Comparison of ENCODE assay signal across 12 cellular contexts in genomic region chr1:153626477-153626928, GRCh38. TPM values are rescaled to one million over a fixed set of nuclear protein-coding genes. Genes with fewer than 3 reads are reported as not detected.
A peak's percentile ranks its signal among the peaks of the same experiment; 100 is the strongest.
DNase-seq lines count a peak whose midpoint lies in the region; TF ChIP-seq lines count a peak whose summit lies in the region.
"Had no signal": no experiment of that assay in that cellular context is flagged by ENCODE, and none has a peak within 500 bp of the region (broad histone marks: within the 10 kb centered on the region; RNA-seq: fewer than 3 reads in every experiment).

No MANE protein-coding gene starts in this region.

- peak overlapping the region; percentile 93 for H3K4me3 Mint-ChIP-seq in Caco-2 (ENCODE audit: unreplicated experiment)
- H3K4me3 Mint-ChIP-seq: activated naive CD8-positive, alpha-beta T cell treated with anti-CD3 and anti-CD28 coated beads, Interleukin-2, amount 10 ng/mL, durations not matched to agents 7 days and 5 days had no signal

- POLR2A ChIA-PET in Caco-2 (lab: Charles Lee): interaction anchor here (0.5 to 2.4 kb wide), 15 partner anchors 9 to 111 kb away, joined by 3 to 43 read pairs (median 9); partner anchors contain the start of genes S100A14, S100A16, S100A4 and S100A6

- H3K27ac Mint-ChIP-seq in Caco-2 (ENCODE audit: unreplicated experiment): peak overlapping the region; percentile 89

- 66% methylated on average over 4 of the region's 4 CpGs for WGBS in hepatocyte (ENCODE audit: low lambda C conversion rate, missing lambda C conversion rate)
- 53 to 64% methylated on average over 4 of the region's 4 CpGs for WGBS in sigmoid colon, 2 donors

- peak overlapping the region; percentile 95 for H3K9ac ChIP-seq in adipocyte (ENCODE audit: low read length)

- H3K4me2 ChIP-seq in hepatocyte: peak overlapping the region; percentile 96

- H3K27ac ChIP-seq in hepatocyte: peak overlapping the region; percentile 96
- peak overlapping the region; percentile 83 to 94 (median 90) for H3K27ac ChIP-seq in sigmoid colon

- peaks cover 41% of the 10 kb centered on the region for H3K4me1 ChIP-seq in Caco-2
- peaks cover 77% of the 10 kb centered on the region for H3K4me1 ChIP-seq in adipocyte (ENCODE audit: control insufficient read depth, insufficient read depth, low read length)
- peaks cover 36% of the 10 kb centered on the region for H3K4me1 ChIP-seq in hepatocyte (ENCODE audit: insufficient read depth)
- peaks cover 0 to 45% (median 43%) of the 10 kb centered on the region in 4 donors for H3K4me1 ChIP-seq in sigmoid colon

- intact Hi-C loops in Caco-2 (cut with micrococcal nuclease; ENCODE audit: unreplicated experiment) (loop anchor here (2.0 kb wide), 2 partner anchors 14 to 54 kb away; partner anchors contain the start of gene S100A16), sigmoid colon (cut with DNase I) (loop anchor here (2.0 kb wide), 1 partner anchor 60 kb away; no protein-coding TSS in a partner anchor)

- peaks cover 15% of the 10 kb centered on the region for H3K79me2 ChIP-seq in hepatocyte

- H3K27me3 Mint-ChIP-seq in Caco-2 (ENCODE audit: insufficient read depth, unreplicated experiment): no peaks in the 10 kb centered on the region
- H3K27me3 Mint-ChIP-seq: activated naive CD8-positive, alpha-beta T cell treated with anti-CD3 and anti-CD28 coated beads, Interleukin-2, amount 10 ng/mL, durations not matched to agents 7 days and 5 days had no signal

- no peaks in the 10 kb centered on the region for H3K9me3 Mint-ChIP-seq in Caco-2 (ENCODE audit: unreplicated experiment)
- H3K9me3 Mint-ChIP-seq: activated naive CD8-positive, alpha-beta T cell treated with anti-CD3 and anti-CD28 coated beads, Interleukin-2, amount 10 ng/mL, durations not matched to agents 7 days and 5 days had no signal

- no peak for TF ChIP-seq POLR2A in sigmoid colon (IDR thresholded peaks at IDR 0.05)

- H3K27me3 ChIP-seq in Caco-2 (replicated peaks; ENCODE audit: control insufficient read depth, insufficient read depth, low read length) (no peaks in the 10 kb centered on the region), adipocyte (replicated peaks; ENCODE audit: control insufficient read depth, insufficient read depth, low read length) (no peaks in the 10 kb centered on the region), hepatocyte (no peaks in the 10 kb centered on the region), sigmoid colon (no peaks in the 10 kb centered on the region)

- H3K36me3 Mint-ChIP-seq in Caco-2 (ENCODE audit: insufficient read depth, unreplicated experiment): peaks cover 62% of the 10 kb centered on the region
- H3K36me3 Mint-ChIP-seq: activated naive CD8-positive, alpha-beta T cell treated with anti-CD3 and anti-CD28 coated beads, Interleukin-2, amount 10 ng/mL, durations not matched to agents 7 days and 5 days had no signal

- BruUV-seq in Caco-2 (replicated peaks; lab: Mats Ljungman, UMichigan): no TSS peak

- CTCF ChIA-PET in Caco-2 (lab: Charles Lee): interaction anchor here (1.0 to 3.1 kb wide), 15 partner anchors 9 to 149 kb away, joined by 4 to 56 read pairs (median 8); partner anchors contain the start of genes S100A14, S100A16 and SLC27A3

- H3K9me2 ChIP-seq in hepatocyte (replicated peaks; ENCODE audit: insufficient read depth): no peaks in the 10 kb centered on the region

- H3K36me3 ChIP-seq in Caco-2 (ENCODE audit: control insufficient read depth, insufficient read depth, low read length) (no peaks in the 10 kb centered on the region), adipocyte (ENCODE audit: control insufficient read depth, insufficient read depth, low read length, severe bottlenecking) (peaks cover 22% of the 10 kb centered on the region), hepatocyte (replicated peaks; ENCODE audit: insufficient read depth, low read depth) (no peaks in the 10 kb centered on the region), sigmoid colon (peaks cover 0 to 8% (median 0%) of the 10 kb centered on the region in 4 donors)

- H4K20me1 ChIP-seq in hepatocyte (ENCODE audit: insufficient read depth, poor library complexity, severe bottlenecking): no peaks in the 10 kb centered on the region

- DNase-seq in Caco-2 (no peak), adipocyte (ENCODE audit: low read depth) (no peak), hepatocyte (ENCODE audit: low spot score) (no peak), sigmoid colon (peak; percentile 56), medulla oblongata (ENCODE audit: extremely low spot score) (no peak), epidermal melanocyte (ENCODE audit: insufficient read length, low spot score) (no peak), NCI-H146 treated with DMSO at 0.1 percent for 48 hours (lab: John Stamatoyannopoulos, UW; ENCODE audit: unreplicated experiment) (no peak), DMS153 treated with DMSO at 0.1 percent for 48 hours (lab: John Stamatoyannopoulos, UW; ENCODE audit: unreplicated experiment) (no peak)
- DNase-seq: activated naive CD8-positive, alpha-beta T cell treated with anti-CD3 and anti-CD28 coated beads, Interleukin-2, amount 10 ng/mL, durations not matched to agents 7 days and 5 days; MM.1S had no signal

- H3K9me3 ChIP-seq in Caco-2: no peaks in the 10 kb centered on the region
- no peaks in the 10 kb centered on the region for H3K9me3 ChIP-seq in adipocyte (ENCODE audit: control insufficient read depth, low read length)
- no peaks in the 10 kb centered on the region for H3K9me3 ChIP-seq in hepatocyte (ENCODE audit: low read depth)
- H3K9me3 ChIP-seq in sigmoid colon: no peaks in the 10 kb centered on the region

- H3K4me1 Mint-ChIP-seq in Caco-2 (ENCODE audit: low read depth, unreplicated experiment): peaks cover 29% of the 10 kb centered on the region

- peak overlapping the region; percentile 91 for H2AFZ ChIP-seq in hepatocyte

- TF ChIP-seq CTCF in Caco-2 (IDR thresholded peaks at IDR 0.05; ENCODE audit: insufficient read depth in 1 of 2, low read depth in 1 of 2, low read length in 1 of 2, severe bottlenecking in 1 of 2, unreplicated experiment in 1 of 2): no peak
- TF ChIP-seq CTCF in hepatocyte (IDR thresholded peaks at IDR 0.05; ENCODE audit: poor library complexity): no peak
- TF ChIP-seq CTCF in sigmoid colon (IDR thresholded peaks at IDR 0.05): no peak

- no peak for TF ChIP-seq EP300 in sigmoid colon (IDR thresholded peaks at IDR 0.05)

- H3K4me3 ChIP-seq in Caco-2 (ENCODE audit: low read depth, low read length): peak overlapping the region; percentile 62
- peak overlapping the region; percentile 86 for H3K4me3 ChIP-seq in adipocyte (ENCODE audit: low read length)
- H3K4me3 ChIP-seq in hepatocyte: peak overlapping the region; percentile 68
- peak overlapping the region; percentile 45 to 62 (median 60) for H3K4me3 ChIP-seq in sigmoid colon

RNA-seq across cellular contexts. Expression of gene S100A13, which starts 0.8 kb away (rescaled TPM):
- total RNA-seq in Caco-2 (2022) (198 and 238 TPM in 2 replicates), hepatocyte (82.0 and 115 TPM in 2 replicates), sigmoid colon (100 to 1,000 TPM in 3 of 4 donors, 10 to 100 TPM in 1; 86.3 to 305 (median 278) TPM)
- polyA plus RNA-seq in hepatocyte (248 and 282 TPM in 2 replicates), sigmoid colon (100 to 1,000 TPM; 113 to 302 (median 126) TPM)

RNA-seq across cellular contexts. Expression of gene S100A1, which starts 1.7 kb away (rescaled TPM):
- total RNA-seq in Caco-2 (2022): 12.6 and 18.1 TPM in 2 replicates
- total RNA-seq in hepatocyte: 2.7 and 15.0 TPM in 2 replicates
- polyA plus RNA-seq in hepatocyte: 1.3 and 4.0 TPM in 2 replicates
- total RNA-seq in sigmoid colon: 10 to 100 TPM in 2 of 4 donors, 1 to 10 TPM in 2; 2.3 to 22.2 (median 10.9) TPM
- polyA plus RNA-seq in sigmoid colon: 1 to 10 TPM; 3.2 to 6.6 (median 4.4) TPM
- total RNA-seq: activated naive CD8-positive, alpha-beta T cell treated with anti-CD3 and anti-CD28 coated beads, Interleukin-2, amount 10 ng/mL, durations not matched to agents 7 days and 5 days; T-helper 2 cell treated with Interferon-gamma antibody and Interleukin-4, amounts not matched to agents 100 ng/mL and 5 ng/mL, for 36 hours had no signal

RNA-seq across cellular contexts. Expression of gene CHTOP, which starts 7.4 kb away (rescaled TPM):
- total RNA-seq in Caco-2 (2022) (85.1 and 90.6 TPM in 2 replicates), hepatocyte (56.2 and 65.5 TPM in 2 replicates), sigmoid colon (10 to 100 TPM; 44.8 to 57.8 (median 50.2) TPM)
- polyA plus RNA-seq in hepatocyte (40.6 and 50.7 TPM in 2 replicates), sigmoid colon (10 to 100 TPM; 35.4 to 65.4 (median 38.6) TPM)

RNA-seq across cellular contexts. Expression of gene S100A14, which starts 10.4 kb away (rescaled TPM):
- total RNA-seq in Caco-2 (2022) (510 and 624 TPM in 2 replicates), hepatocyte (112 and 141 TPM in 2 replicates), sigmoid colon (1 to 10 TPM in 1 of 4 donors, under 1 TPM in 1, not detected in 2; 0.82 to 1.8 TPM)
- polyA plus RNA-seq in hepatocyte (62.8 and 94.9 TPM in 2 replicates), sigmoid colon (1,000 to 10,000 TPM in 1 of 3 donors, 100 to 1,000 TPM in 2; 789 to 1,144 (median 825) TPM)
- total RNA-seq: activated naive CD8-positive, alpha-beta T cell treated with anti-CD3 and anti-CD28 coated beads, Interleukin-2, amount 10 ng/mL, durations not matched to agents 7 days and 5 days; myocyte; T-helper 2 cell treated with Interferon-gamma antibody and Interleukin-4, amounts not matched to agents 100 ng/mL and 5 ng/mL, for 36 hours had no signal

RNA-seq across cellular contexts. Expression of gene S100A16, which starts 13.6 kb away (rescaled TPM):
- 220 and 243 TPM in 2 replicates for total RNA-seq in Caco-2 (2022)
- total RNA-seq in hepatocyte: 103 and 129 TPM in 2 replicates
- 134 and 155 TPM in 2 replicates for polyA plus RNA-seq in hepatocyte
- 10 to 100 TPM; 35.6 to 49.9 (median 39.7) TPM for total RNA-seq in sigmoid colon
- 100 to 1,000 TPM; 332 to 492 (median 370) TPM for polyA plus RNA-seq in sigmoid colon
- total RNA-seq: activated naive CD8-positive, alpha-beta T cell treated with anti-CD3 and anti-CD28 coated beads, Interleukin-2, amount 10 ng/mL, durations not matched to agents 7 days and 5 days; T-helper 2 cell treated with Interferon-gamma antibody and Interleukin-4, amounts not matched to agents 100 ng/mL and 5 ng/mL, for 36 hours had no signal
